9 cellular contexts compared by ENCODE assay signal in genomic region chr3:150876866-150877265, GRCh38. TPM values are rescaled to one million over a fixed set of nuclear protein-coding genes. Genes with fewer than 3 reads are reported as not detected.
"Had no signal": no experiment of that assay in that cellular context is flagged by ENCODE, and none has a peak within 500 bp of the region (broad histone marks: within the 10 kb centered on the region; RNA-seq: fewer than 3 reads in every experiment).

No MANE protein-coding gene starts in this region.

- H3K9me3 ChIP-seq: HAP-1 had no signal

- FAIRE-seq: K562 had no signal

- ATAC-seq: HCT116, K562 had no signal

- DNase-seq: GM23248, GOT3, H7, HFFc6, IMR-90 had no signal

- H3K36me3 ChIP-seq: HAP-1 had no signal

- H3K4me1 ChIP-seq: HAP-1 had no signal

- H3K27ac ChIP-seq: GM23248, HL-60 had no signal

- H3K4me3 ChIP-seq: GM23248, HAP-1, K562 had no signal

RNA-seq across cellular contexts. Expression of gene MINDY4B, which starts 28.4 kb away (rescaled TPM):
- polyA plus RNA-seq: GM23248, IMR-90, K562 had no signal
